In the genomic region with DNA sequence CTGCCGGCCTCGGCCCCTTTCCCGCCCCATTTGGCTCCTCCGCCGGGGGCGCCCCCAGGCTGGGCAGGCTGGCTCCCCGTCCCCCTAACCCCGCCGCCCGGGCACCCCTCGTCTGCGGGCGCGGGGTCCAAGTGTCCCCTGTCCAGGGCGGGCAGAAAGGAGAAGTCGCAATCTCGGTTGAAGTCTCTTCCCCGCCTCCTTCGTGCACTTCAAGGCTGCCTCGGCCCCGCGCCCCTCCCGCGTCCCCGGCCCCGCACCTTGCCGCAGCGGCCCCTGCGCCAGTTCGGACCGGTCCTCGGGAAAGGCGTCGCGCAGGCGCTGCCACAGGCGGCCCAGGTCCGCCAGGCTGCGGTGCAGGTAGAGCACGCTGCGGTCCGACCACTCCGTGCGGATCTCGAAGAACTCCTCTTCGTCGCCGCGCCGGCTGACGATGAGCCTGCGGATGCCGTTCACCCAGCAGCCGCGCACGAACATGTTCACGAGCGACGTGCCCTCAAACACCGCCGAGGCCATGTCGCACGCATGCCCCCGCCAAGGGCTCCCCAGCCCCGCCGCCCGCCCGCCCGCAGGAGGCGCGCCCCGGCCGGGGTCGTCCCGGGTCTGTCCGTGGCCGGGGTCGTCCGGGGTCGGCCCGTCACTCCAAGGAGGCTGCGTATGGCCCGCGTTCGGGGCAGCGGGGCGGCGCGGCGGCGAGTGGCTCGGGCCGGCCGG, we compare ENCODE assay signal across 8 cellular contexts. TPM values are rescaled to one million over a fixed set of nuclear protein-coding genes. Genes with fewer than 3 reads are reported as not detected.
DNase-seq lines count a peak whose midpoint lies in the region; ATAC-seq, FAIRE-seq and TF ChIP-seq lines count a peak whose summit lies in the region.

A gene with protein sequence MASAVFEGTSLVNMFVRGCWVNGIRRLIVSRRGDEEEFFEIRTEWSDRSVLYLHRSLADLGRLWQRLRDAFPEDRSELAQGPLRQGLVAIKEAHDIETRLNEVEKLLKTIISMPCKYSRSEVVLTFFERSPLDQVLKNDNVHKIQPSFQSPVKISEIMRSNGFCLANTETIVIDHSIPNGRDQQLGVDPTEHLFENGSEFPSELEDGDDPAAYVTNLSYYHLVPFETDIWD (minus strand): TSS at position 695 of the 711 bp plus-strand sequence. CDS start 182 bp downstream, at position 513.

- H3K79me2 ChIP-seq in MM.1S (ENCODE audit: low read length) (no peaks in the 10 kb centered on the region), K562 (ENCODE audit: control insufficient read depth, insufficient read depth, low read length) (no peaks in the 10 kb centered on the region), smooth muscle cell (ENCODE audit: low read depth) (peaks cover 51% of the 10 kb centered on the region)

- TF ChIP-seq EP300 in K562 (IDR thresholded peaks at IDR 0.05; ENCODE audit: low read length) = no peak

- H3K27ac ChIP-seq in MM.1S (ENCODE audit: low read length) = no peak within 1 kb of the TSS
- no peak within 1 kb of the TSS for H3K27ac ChIP-seq in K562 (ENCODE audit: extremely low read depth, low read depth, low read length)
- H3K27ac ChIP-seq in smooth muscle cell (ENCODE audit: low read depth) = peak within 1 kb of the TSS; percentile 96

- TF ChIP-seq POLR2A in K562 (conservative IDR thresholded peaks at IDR 0.05) = no peak

- H3K9ac ChIP-seq in MM.1S (ENCODE audit: low read length) (no peak within 1 kb of the TSS; the same call in 1 of the 2 replicates), K562 (ENCODE audit: insufficient read depth in 1 of 2, low read depth in 2 of 2, low read length in 2 of 2) (peak within 1 kb of the TSS in 1 of 2 experiments; percentile 62; a peak in 2 of 4 replicates), smooth muscle cell (ENCODE audit: low read depth) (peak within 1 kb of the TSS; percentile 96)

- no peak for FAIRE-seq in K562 (lab: Jason Lieb, UNC)

- no peaks in the 10 kb centered on the region for H3K9me2 ChIP-seq in MM.1S (replicated peaks; ENCODE audit: insufficient read depth, low read length)

- H2AFZ ChIP-seq in MM.1S (ENCODE audit: low read length) (peak within 1 kb of the TSS; percentile 61), K562 (ENCODE audit: low read depth, low read length) (peak within 1 kb of the TSS; percentile 14; the same call in 1 of the 2 replicates), smooth muscle cell (ENCODE audit: low read depth) (peak within 1 kb of the TSS; percentile 53)

- no peak for TF ChIP-seq CTCF in MM.1S (IDR thresholded peaks at IDR 0.05; ENCODE audit: low read length)
- TF ChIP-seq CTCF in K562 (IDR thresholded peaks at IDR 0.05 in 2 of 3, conservative IDR thresholded peaks at IDR 0.05 in 1 of 3; ENCODE audit: insufficient read depth in 2 of 3, low read depth in 1 of 3, low read length in 3 of 3) = no peak
- no peak for TF ChIP-seq CTCF in smooth muscle cell (IDR thresholded peaks at IDR 0.05; ENCODE audit: borderline replicate concordance, insufficient read depth, poor library complexity, severe bottlenecking)

- TF ChIP-seq RAD21 in K562 (CRISPR knock-in tag; conservative IDR thresholded peaks at IDR 0.05 in 1 of 2, IDR thresholded peaks at IDR 0.05 in 1 of 2) = no peak

- CTCF ChIA-PET in K562 (lab: Yijun Ruan, JAX; ENCODE audit: low intra/inter-chr PET ratio) = no interaction called here

- H3K36me3 ChIP-seq in MM.1S (replicated peaks; ENCODE audit: insufficient read depth, low read length) (no peaks in the 10 kb centered on the region), K562 (ENCODE audit: control insufficient read depth, insufficient read depth, low read length) (no peaks in the 10 kb centered on the region), smooth muscle cell (ENCODE audit: low read depth) (no peaks in the 10 kb centered on the region)

- 10% methylated on average over 65 of the region's 94 CpGs for WGBS in K562 (ENCODE audit: insufficient coverage, low coverage, missing lambda C conversion rate)
- WGBS in smooth muscle cell (ENCODE audit: low lambda C conversion rate) = 2% methylated on average over 57 of the region's 94 CpGs

- H3K9me3 ChIP-seq in MM.1S (replicated peaks; ENCODE audit: insufficient read depth, low read length) (no peaks in the 10 kb centered on the region), K562 (replicated peaks; ENCODE audit: control insufficient read depth, insufficient read depth, low read depth, low read length) (no peaks in the 10 kb centered on the region), smooth muscle cell (replicated peaks; ENCODE audit: low read depth) (no peaks in the 10 kb centered on the region)

- intact Hi-C loops in K562 (cut with micrococcal nuclease) = no loop called here

- ATAC-seq in GM21381 (IDR thresholded peaks at IDR 0.05; ENCODE audit: unreplicated experiment) = peak; percentile 4
- ATAC-seq in K562 = no peak

- H3F3A ChIP-seq in MM.1S (ENCODE audit: insufficient read depth, low read length) (no peaks in the 10 kb centered on the region), smooth muscle cell (ENCODE audit: low read depth) (peaks cover 12% of the 10 kb centered on the region)

- POLR2A ChIA-PET in K562 (lab: Yijun Ruan, JAX) = no interaction called here

- no TSS peak for BruUV-seq in K562 (replicated peaks; lab: Mats Ljungman, UMichigan)

- no peaks in the 10 kb centered on the region for H3K4me1 ChIP-seq in MM.1S (ENCODE audit: low read length)
- peaks cover 5 to 26% of the 10 kb centered on the region in 2 experiments; a peak in 4 of 5 replicates for H3K4me1 ChIP-seq in K562 (replicated peaks in 1 of 2; ENCODE audit: control insufficient read depth in 2 of 2, insufficient read depth in 2 of 2, low read length in 2 of 2)
- peaks cover 14% of the 10 kb centered on the region for H3K4me1 ChIP-seq in smooth muscle cell (ENCODE audit: low read depth)

- H3K27me3 ChIP-seq in MM.1S (replicated peaks; ENCODE audit: insufficient read depth, low read length) (peaks cover 28% of the 10 kb centered on the region), K562 (ENCODE audit: control insufficient read depth in 2 of 2, insufficient read depth in 2 of 2, low read length in 2 of 2) (peaks cover 39 to 66% of the 10 kb centered on the region in 2 experiments; a peak in 4 of 5 replicates), smooth muscle cell (ENCODE audit: low read depth) (no peaks in the 10 kb centered on the region)

- H3K4me2 ChIP-seq in MM.1S (ENCODE audit: low read depth, low read length) = peak within 1 kb of the TSS; percentile 96
- H3K4me2 ChIP-seq in K562 (ENCODE audit: insufficient read depth, low read length) = no peak within 1 kb of the TSS; the same call in 1 of the 2 replicates
- H3K4me2 ChIP-seq in smooth muscle cell = peak within 1 kb of the TSS; percentile 97

- H4K20me1 ChIP-seq in MM.1S (ENCODE audit: insufficient read depth, low read length) (no peaks in the 10 kb centered on the region), K562 (replicated peaks; ENCODE audit: control insufficient read depth, insufficient read depth, low read length) (peaks cover 5% of the 10 kb centered on the region), smooth muscle cell (ENCODE audit: low read depth) (peaks cover 43% of the 10 kb centered on the region)

- H3K4me3 ChIP-seq in MM.1S (ENCODE audit: low read length) (peak within 1 kb of the TSS; percentile 52), K562 (peak within 1 kb of the TSS; percentile 36), smooth muscle cell (peak within 1 kb of the TSS; percentile 93)

- in situ Hi-C loops in K562 (cut with MboI) = no loop called here

- peak; percentile 62 for DNase-seq in CD1c-positive myeloid dendritic cell (ENCODE audit: extremely low spot score)
- no peak for DNase-seq in MM.1S
- no peak for DNase-seq in K562 (ENCODE audit: extremely low read depth in 1 of 4, low spot score in 3 of 4)
- DNase-seq in iris pigment epithelial cell (ENCODE audit: low read depth) = peak; percentile 43
- DNase-seq in smooth muscle cell (lab: John Stamatoyannopoulos, UW; ENCODE audit: unreplicated experiment) = peak; percentile 47
- no peak for DNase-seq in OCI-M2 (lab: John Stamatoyannopoulos, UW; ENCODE audit: unreplicated experiment)
- no peak for DNase-seq in SHP77 treated with DMSO at 0.1 percent for 48 hours (lab: John Stamatoyannopoulos, UW)

- no peaks in the 10 kb centered on the region for H3K9me1 ChIP-seq in K562 (ENCODE audit: control insufficient read depth, insufficient read depth, low read length)

TF ChIP-seq in K562, 482 proteins besides CTCF, POLR2A, EP300 and RAD21:
- TF ChIP-seq ZFX (CRISPR knock-in tag; IDR thresholded peaks at IDR 0.05) = peak; percentile 12; the same call in 1 of the 2 replicates
- no peak for TF ChIP-seq RCOR1 (IDR thresholded peaks at IDR 0.05; ENCODE audit: borderline replicate concordance in 1 of 2, low read depth in 2 of 2, low read length in 2 of 2)
- TF ChIP-seq EZH2 (IDR thresholded peaks at IDR 0.05; ENCODE audit: borderline replicate concordance, low read depth, low read length) = peak; percentile 94; the same call in 1 of the 2 replicates

RNA-seq across cellular contexts. Expression of the gene that starts here (rescaled TPM):
- total RNA-seq in K562 (2011; cell fraction: chromatin; rRNA removed; ENCODE audit: low replicate concordance) = not detected in 2 replicates
- 0.17 TPM in 1 of 2 replicates, not detected in the other for total RNA-seq in K562 (2011; cell fraction: nucleolus; rRNA removed)
- total RNA-seq in K562 (2011; cell fraction: nucleoplasm; rRNA removed) = not detected in 2 replicates
- total RNA-seq in K562 (2014; rRNA removed) (0.08 TPM in 1 of 2 replicates, not detected in the other), K562 (2014; rRNA removed; fragmentation: Illumina TruSeq; extraction: Trizol) (not detected in 2 replicates), K562 (2015; rRNA removed; fragmentation: Illumina TruSeq; extraction: Trizol) (0.11 TPM in 1 of 2 replicates, not detected in the other), K562 (2021) (0.20 and 0.33 TPM in 2 replicates), smooth muscle cell (44.0 and 49.1 TPM in 2 replicates)
- polyA plus RNA-seq in K562 (2011; rRNA removed) (0.08 and 0.22 TPM in 2 replicates), K562 (2014; fragmentation: Illumina TruSeq; extraction: Trizol) (0.08 and 0.10 TPM in 2 replicates), K562 (2014; fragmentation: Nextera tagmentation; extraction: Ambion mirVana) (not detected), K562 (2014; rRNA removed) (0.09 and 0.12 TPM in 2 replicates), smooth muscle cell (72.7 and 78.6 TPM in 2 replicates)
- polyA plus RNA-seq in K562 (2011; cell fraction: cytosol; rRNA removed) = 0.24 TPM in 1 of 2 replicates, not detected in the other
- 0.31 TPM in 1 of 2 replicates, not detected in the other for polyA plus RNA-seq in K562 (2011; cell fraction: nucleus; rRNA removed)
- 0.12 and 0.47 TPM in 2 replicates for polyA plus RNA-seq in K562 (2012)
- polyA minus RNA-seq in K562 (2011; rRNA and poly(A)+ RNA removed) = not detected in 2 replicates
- polyA minus RNA-seq in K562 (2011; cell fraction: cytosol; rRNA and poly(A)+ RNA removed) = not detected in 2 replicates
- polyA minus RNA-seq in K562 (2011; cell fraction: nucleus; rRNA and poly(A)+ RNA removed) = 0.27 TPM in 1 of 2 replicates, not detected in the other

Comparison
In these comparisons a context has a peak if more than half of its experiments do, and no peak if none do; other contexts are left out.
1. RNA of the gene that starts here (total RNA-seq): 44.0 to 49.1 TPM in smooth muscle cell; 0.08 to 0.33 TPM in K562; every median in the first group is over 10 times any median in the second.
2. RNA of the gene that starts here (polyA plus RNA-seq): 72.7 to 78.6 TPM in smooth muscle cell; 0.08 to 0.47 TPM in K562; every median in the first group is over 10 times any median in the second.
3. DNase-seq: peak in CD1c-positive myeloid dendritic cell (single experiment), iris pigment epithelial cell (single experiment) and smooth muscle cell (single experiment); none in MM.1S (single experiment), K562 (0 of 4), OCI-M2 (single experiment) and SHP77 treated with DMSO at 0.1 percent for 48 hours (single experiment).
4. H3K4me3 ChIP-seq: peak in every context shown above with its lines; median percentile 93 in smooth muscle cell; 52 in MM.1S; 36 in K562.
5. Peak in every context shown above with its lines, with median percentiles within 50 percentile points of each other: H2AFZ ChIP-seq.